16 cellular contexts compared by ENCODE assay signal in genomic region chr7:69879989-69880388, GRCh38.
A peak's percentile ranks its signal among the peaks of the same experiment; 100 is the strongest.
DNase-seq lines count a peak whose midpoint lies in the region; ATAC-seq and TF ChIP-seq lines count a peak whose summit lies in the region.
"Had no signal": no experiment of that assay in that cellular context is flagged by ENCODE, and none has a peak within 500 bp of the region (broad histone marks: within the 10 kb centered on the region; RNA-seq: fewer than 3 reads in every experiment).

No MANE protein-coding gene starts in this region.

- H3K9me3 ChIP-seq in DOHH2 (ENCODE audit: control insufficient read depth, insufficient read depth, low read length): no peaks in the 10 kb centered on the region
- no peaks in the 10 kb centered on the region for H3K9me3 ChIP-seq in WERI-Rb-1 (ENCODE audit: severe bottlenecking)

- H3K27ac Mint-ChIP-seq in memory B cell: peak overlapping the region; percentile 24
- no peak overlapping the region for H3K27ac Mint-ChIP-seq in stimulated activated naive B cell treated with anti-CD40 and anti-IgM and Interleukin-4, amounts not matched to agents 10 μg/mL and 1 μg/mL and 100 μg/mL, for 72 hours
- H3K27ac Mint-ChIP-seq: CD8-positive, alpha-beta T cell; H9 had no signal

- peaks cover 31% of the 10 kb centered on the region for H3K4me1 ChIP-seq in DOHH2 (ENCODE audit: control insufficient read depth, low read length)

- TF ChIP-seq CTCF in DOHH2 (IDR thresholded peaks at IDR 0.05; ENCODE audit: low read depth, low read length, poor library complexity, severe bottlenecking): no peak
- TF ChIP-seq CTCF in WERI-Rb-1 (IDR thresholded peaks at IDR 0.05; ENCODE audit: low read depth, low read length): no peak

- H3K27me3 Mint-ChIP-seq in memory B cell: no peaks in the 10 kb centered on the region
- no peaks in the 10 kb centered on the region for H3K27me3 Mint-ChIP-seq in stimulated activated naive B cell treated with anti-CD40 and anti-IgM and Interleukin-4, amounts not matched to agents 10 μg/mL and 1 μg/mL and 100 μg/mL, for 72 hours

- H4K20me1 ChIP-seq in DOHH2 (ENCODE audit: control insufficient read depth, insufficient read depth, low read depth, low read length): peaks cover 5% of the 10 kb centered on the region; the same call in 1 of the 2 replicates

- no peaks in the 10 kb centered on the region for H3F3A ChIP-seq in DOHH2 (ENCODE audit: control insufficient read depth, insufficient read depth)

- no peak overlapping the region for H3K27ac ChIP-seq in DOHH2 (ENCODE audit: low read depth, low read length)
- peak overlapping the region; percentile 74 for H3K27ac ChIP-seq in WERI-Rb-1
- H3K27ac ChIP-seq: HL-60, KMS-11 had no signal

- H3K36me3 ChIP-seq in DOHH2 (ENCODE audit: control insufficient read depth, low read length) (no peaks in the 10 kb centered on the region), WERI-Rb-1 (no peaks in the 10 kb centered on the region)

- peaks cover 30% of the 10 kb centered on the region for H3K4me1 Mint-ChIP-seq in memory B cell
- H3K4me1 Mint-ChIP-seq in stimulated activated naive B cell treated with anti-CD40 and anti-IgM and Interleukin-4, amounts not matched to agents 10 μg/mL and 1 μg/mL and 100 μg/mL, for 72 hours: peaks cover 19 to 29% of the 10 kb centered on the region in 2 donors

- peaks cover 5% of the 10 kb centered on the region for H3K36me3 Mint-ChIP-seq in memory B cell
- H3K36me3 Mint-ChIP-seq in stimulated activated naive B cell treated with anti-CD40 and anti-IgM and Interleukin-4, amounts not matched to agents 10 μg/mL and 1 μg/mL and 100 μg/mL, for 72 hours: peaks cover 0 to 5% of the 10 kb centered on the region in 2 donors
- H3K36me3 Mint-ChIP-seq: CD8-positive, alpha-beta T cell had no signal

- no peaks in the 10 kb centered on the region for H3K9me2 ChIP-seq in DOHH2 (replicated peaks; ENCODE audit: control insufficient read depth, low read length)

- H3K4me3 ChIP-seq in DOHH2 (ENCODE audit: low read length) (peak overlapping the region; percentile 10), WERI-Rb-1 (ENCODE audit: low read depth, low read length) (no peak overlapping the region)

- ATAC-seq in memory B cell (ENCODE audit: low read depth) (peak; percentile 34), GM21825 (IDR thresholded peaks at IDR 0.05; ENCODE audit: unreplicated experiment) (no peak), GM18861 (IDR thresholded peaks at IDR 0.05; ENCODE audit: unreplicated experiment) (no peak), HG03095 (IDR thresholded peaks at IDR 0.05; ENCODE audit: unreplicated experiment) (no peak), GM21528 (IDR thresholded peaks at IDR 0.05; ENCODE audit: low FRiP score, unreplicated experiment) (no peak)
- ATAC-seq in stimulated activated naive B cell treated with anti-CD40 and anti-IgM and Interleukin-4, amounts not matched to agents 10 μg/mL and 1 μg/mL and 100 μg/mL, for 72 hours (replicated peaks): peak; percentile 42 to 57
- ATAC-seq: CD8-positive, alpha-beta T cell had no signal

- H3K4me2 ChIP-seq in DOHH2 (ENCODE audit: low read length): peak overlapping the region; percentile 51
- H3K4me2 ChIP-seq: KMS-11 had no signal

- H3K9me3 Mint-ChIP-seq in memory B cell: no peaks in the 10 kb centered on the region
- H3K9me3 Mint-ChIP-seq in stimulated activated naive B cell treated with anti-CD40 and anti-IgM and Interleukin-4, amounts not matched to agents 10 μg/mL and 1 μg/mL and 100 μg/mL, for 72 hours: peaks cover 0 to under 1% of the 10 kb centered on the region in 2 donors
- H3K9me3 Mint-ChIP-seq: CD8-positive, alpha-beta T cell; H9 had no signal

- H3K79me2 ChIP-seq in DOHH2 (ENCODE audit: control insufficient read depth, low read length): peaks cover 65% of the 10 kb centered on the region

- H3K4me3 Mint-ChIP-seq in memory B cell: peak overlapping the region; percentile 9
- H3K4me3 Mint-ChIP-seq in stimulated activated naive B cell treated with anti-CD40 and anti-IgM and Interleukin-4, amounts not matched to agents 10 μg/mL and 1 μg/mL and 100 μg/mL, for 72 hours: peak overlapping the region in 1 of 2 donors; percentile 15
- H3K4me3 Mint-ChIP-seq: CD8-positive, alpha-beta T cell; H9 had no signal

- DNase-seq in WERI-Rb-1 (no peak), memory B cell (ENCODE audit: low spot score in 2 of 2) (no peak)
- DNase-seq in stimulated activated naive B cell treated with anti-CD40 and anti-IgM and Interleukin-4, amounts not matched to agents 10 μg/mL and 1 μg/mL and 100 μg/mL, for 72 hours: no peak
- DNase-seq: ACHN; Calu3; CD8-positive, alpha-beta T cell; DMS53; DND-41; H9 had no signal

- no peaks in the 10 kb centered on the region for H3K27me3 ChIP-seq in DOHH2 (ENCODE audit: control insufficient read depth, low read length)
- H3K27me3 ChIP-seq in WERI-Rb-1 (ENCODE audit: insufficient read depth, low read depth, severe bottlenecking): no peaks in the 10 kb centered on the region

Comparison
In these comparisons a context has a peak if more than half of its experiments do, and no peak if none do; other contexts are left out.
1. ATAC-seq: peak in memory B cell (single experiment) and stimulated activated naive B cell treated with anti-CD40 and anti-IgM and Interleukin-4, amounts not matched to agents 10 μg/mL and 1 μg/mL and 100 μg/mL, for 72 hours (2 of 2); none in GM21825 (single experiment), GM18861 (single experiment), HG03095 (single experiment) and GM21528 (single experiment).